ENCODE assay signal across 9 cellular contexts in the genomic region with DNA sequence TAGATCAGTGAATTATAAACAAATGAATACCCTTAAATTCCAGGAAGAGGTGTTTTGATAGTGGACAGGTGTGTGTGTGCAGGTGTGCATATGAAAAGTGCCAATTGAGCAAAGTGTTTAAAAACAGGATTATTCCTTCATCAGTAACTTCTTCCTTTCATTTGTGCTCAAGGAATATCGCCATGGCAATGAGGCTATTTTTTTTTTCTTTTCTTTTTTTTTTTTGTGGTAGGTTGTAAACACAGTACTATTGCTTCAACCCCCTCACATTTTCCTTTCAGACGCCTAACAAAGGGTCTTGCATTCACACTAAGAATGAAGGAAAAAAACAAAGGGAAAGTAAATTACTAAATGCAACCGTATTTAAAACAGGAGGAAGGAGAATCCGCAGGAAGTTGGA. TPM values are rescaled to one million over a fixed set of nuclear protein-coding genes. Genes with fewer than 3 reads are reported as not detected.
A peak's percentile ranks its signal among the peaks of the same experiment; 100 is the strongest.
DNase-seq lines count a peak whose midpoint lies in the region; ATAC-seq and TF ChIP-seq lines count a peak whose summit lies in the region.
"Had no signal": no experiment of that assay in that cellular context is flagged by ENCODE, and none has a peak within 500 bp of the region (broad histone marks: within the 10 kb centered on the region; RNA-seq: fewer than 3 reads in every experiment).

No MANE protein-coding gene starts in this region.

- TF ChIP-seq CTCF in spleen (IDR thresholded peaks at IDR 0.05 in 8 of 11, conservative IDR thresholded peaks at IDR 0.05 in 3 of 11) (no peak), CD14-positive monocyte (IDR thresholded peaks at IDR 0.05) (no peak)

- H3K4me1 ChIP-seq in HUES6 (ENCODE audit: control insufficient read depth, insufficient read depth, low read length) = peaks cover 27% of the 10 kb centered on the region
- peaks cover 21% of the 10 kb centered on the region for H3K4me1 ChIP-seq in iPS-18a (ENCODE audit: control insufficient read depth, low read depth, low read length)
- H3K4me1 ChIP-seq in spleen = peaks cover 27 to 69% (median 46%) of the 10 kb centered on the region in 6 donors

- peak overlapping the region; percentile 40 for H3K27ac Mint-ChIP-seq in activated T-helper 1 cell treated with anti-CD3 and anti-CD28 coated beads, Interleukin-12 subunit alpha, Interleukin-12 subunit beta, Interleukin-2, Interleukin-4 antibody, amounts not matched to agents 30 ng/mL and 10 ng/mL and 1 ng/mL, durations not matched to agents 14 hours and 24 hours and 36 hours
- H3K27ac Mint-ChIP-seq in CD14-positive monocyte = peak overlapping the region in 1 of 7 donors; percentile 97

- H3K27me3 Mint-ChIP-seq in activated T-helper 1 cell treated with anti-CD3 and anti-CD28 coated beads, Interleukin-12 subunit alpha, Interleukin-12 subunit beta, Interleukin-2, Interleukin-4 antibody, amounts not matched to agents 30 ng/mL and 10 ng/mL and 1 ng/mL, durations not matched to agents 14 hours and 24 hours and 36 hours (ENCODE audit: insufficient read depth) = no peaks in the 10 kb centered on the region
- peaks cover 0 to 2% (median 0%) of the 10 kb centered on the region in 3 donors for H3K27me3 Mint-ChIP-seq in CD14-positive monocyte (ENCODE audit: low read depth in 3 of 3)

- H3K9me3 ChIP-seq in HUES6 (ENCODE audit: control insufficient read depth, insufficient read depth, low read depth, low read length) (no peaks in the 10 kb centered on the region), iPS-18a (ENCODE audit: control insufficient read depth, low read depth, low read length) (no peaks in the 10 kb centered on the region), spleen (no peaks in the 10 kb centered on the region)

- no peak for DNase-seq in activated T-helper 1 cell treated with anti-CD3 and anti-CD28 coated beads, Interleukin-12 subunit alpha, Interleukin-12 subunit beta, Interleukin-2, Interleukin-4 antibody, amounts not matched to agents 30 ng/mL and 10 ng/mL and 1 ng/mL, durations not matched to agents 14 hours and 24 hours and 36 hours (ENCODE audit: low spot score)
- DNase-seq in spleen = no peak
- DNase-seq in SW 1271 (lab: John Stamatoyannopoulos, UW) = no peak
- DNase-seq in CD14-positive monocyte (ENCODE audit: low spot score) = no peak
- DNase-seq: activated CD4-positive, alpha-beta T cell treated with anti-CD3 and anti-CD28 coated beads for 48 hours had no signal

- 72 to 88% (median 73%) methylated on average over 4 of the region's 4 CpGs for WGBS in spleen, 5 donors

- H3K9ac ChIP-seq in HUES6 (ENCODE audit: low read length) = no peak overlapping the region
- H3K9ac ChIP-seq in iPS-18a (ENCODE audit: low read length) = peak overlapping the region; percentile 6

- ATAC-seq in GM19467 (IDR thresholded peaks at IDR 0.05; ENCODE audit: unreplicated experiment) = no peak
- no peak for ATAC-seq in GM19328 (IDR thresholded peaks at IDR 0.05; ENCODE audit: unreplicated experiment)

- H3K4me3 ChIP-seq in HUES6 (ENCODE audit: low read depth, low read length) = no peak overlapping the region
- H3K4me3 ChIP-seq in iPS-18a (ENCODE audit: low read length) = no peak overlapping the region
- H3K4me3 ChIP-seq in spleen = no peak overlapping the region

- H3K36me3 ChIP-seq in HUES6 (ENCODE audit: control insufficient read depth, insufficient read depth, low read length) (no peaks in the 10 kb centered on the region), iPS-18a (ENCODE audit: control insufficient read depth, low read depth, low read length) (no peaks in the 10 kb centered on the region), spleen (no peaks in the 10 kb centered on the region)

- intact Hi-C loops in activated T-helper 1 cell treated with anti-CD3 and anti-CD28 coated beads, Interleukin-12 subunit alpha, Interleukin-12 subunit beta, Interleukin-2, Interleukin-4 antibody, amounts not matched to agents 30 ng/mL and 10 ng/mL and 1 ng/mL, durations not matched to agents 14 hours and 24 hours and 36 hours (cut with micrococcal nuclease) = loop anchor here (10.0 kb wide), 1 partner anchor 331 kb away; a partner anchor contains a TSS
- intact Hi-C loops in spleen (cut with DNase I; ENCODE audit: low total_unique reads) (loop anchor here (10.0 kb wide), 1 partner anchor 91 kb away; a partner anchor contains a TSS), CD14-positive monocyte (cut with micrococcal nuclease) (no loop called here)

- H3K27ac ChIP-seq in HUES6 (ENCODE audit: low read depth, low read length) = peak overlapping the region; percentile 29; the same call in 1 of the 2 replicates
- H3K27ac ChIP-seq in iPS-18a (ENCODE audit: low read length) = peak overlapping the region; percentile 25
- H3K27ac ChIP-seq in spleen = peak overlapping the region in 7 of 8 donors; percentile 92 to 98 (median 95)

- H3K27me3 ChIP-seq in HUES6 (ENCODE audit: control insufficient read depth, insufficient read depth, low read length) = no peaks in the 10 kb centered on the region
- no peaks in the 10 kb centered on the region for H3K27me3 ChIP-seq in iPS-18a (ENCODE audit: control insufficient read depth, insufficient read depth, low read length)
- H3K27me3 ChIP-seq in spleen (replicated peaks in 1 of 7) = no peaks in the 10 kb centered on the region

- H3K9me3 Mint-ChIP-seq in activated T-helper 1 cell treated with anti-CD3 and anti-CD28 coated beads, Interleukin-12 subunit alpha, Interleukin-12 subunit beta, Interleukin-2, Interleukin-4 antibody, amounts not matched to agents 30 ng/mL and 10 ng/mL and 1 ng/mL, durations not matched to agents 14 hours and 24 hours and 36 hours = no peaks in the 10 kb centered on the region
- H3K9me3 Mint-ChIP-seq in CD14-positive monocyte = peaks cover 0 to 2% (median 0%) of the 10 kb centered on the region in 7 donors

- H3K36me3 Mint-ChIP-seq in activated T-helper 1 cell treated with anti-CD3 and anti-CD28 coated beads, Interleukin-12 subunit alpha, Interleukin-12 subunit beta, Interleukin-2, Interleukin-4 antibody, amounts not matched to agents 30 ng/mL and 10 ng/mL and 1 ng/mL, durations not matched to agents 14 hours and 24 hours and 36 hours (ENCODE audit: low read depth) = peaks cover 9% of the 10 kb centered on the region
- no peaks in the 10 kb centered on the region for H3K36me3 Mint-ChIP-seq in CD14-positive monocyte

- no peak for TF ChIP-seq POLR2A in spleen (IDR thresholded peaks at IDR 0.05)

- H3K4me1 Mint-ChIP-seq in activated T-helper 1 cell treated with anti-CD3 and anti-CD28 coated beads, Interleukin-12 subunit alpha, Interleukin-12 subunit beta, Interleukin-2, Interleukin-4 antibody, amounts not matched to agents 30 ng/mL and 10 ng/mL and 1 ng/mL, durations not matched to agents 14 hours and 24 hours and 36 hours (ENCODE audit: low read depth) = peaks cover 49% of the 10 kb centered on the region
- peaks cover 58% of the 10 kb centered on the region for H3K4me1 Mint-ChIP-seq in CD14-positive monocyte

- H3K4me3 Mint-ChIP-seq in activated T-helper 1 cell treated with anti-CD3 and anti-CD28 coated beads, Interleukin-12 subunit alpha, Interleukin-12 subunit beta, Interleukin-2, Interleukin-4 antibody, amounts not matched to agents 30 ng/mL and 10 ng/mL and 1 ng/mL, durations not matched to agents 14 hours and 24 hours and 36 hours = peak overlapping the region; percentile 83
- no peak overlapping the region for H3K4me3 Mint-ChIP-seq in CD14-positive monocyte

RNA-seq across cellular contexts. Expression of a gene that starts 2.0 kb away (rescaled TPM):
- total RNA-seq in activated T-helper 1 cell treated with anti-CD3 and anti-CD28 coated beads, Interleukin-12 subunit alpha, Interleukin-12 subunit beta, Interleukin-2, Interleukin-4 antibody, amounts not matched to agents 30 ng/mL and 10 ng/mL and 1 ng/mL, durations not matched to agents 14 hours and 24 hours and 36 hours = 152 and 155 TPM in 2 replicates
- 100 to 1,000 TPM in 1 of 7 donors, 10 to 100 TPM in 6; 40.4 to 372 (median 48.3) TPM for total RNA-seq in spleen
- polyA plus RNA-seq in spleen (10 to 100 TPM in 1 of 3 donors, 1 to 10 TPM in 2; 7.4 to 20.6 (median 8.7) TPM), CD14-positive monocyte (1 to 10 TPM; 3.4 to 4.8 TPM)

RNA-seq across cellular contexts. Expression of a gene that starts 10.2 kb away (rescaled TPM):
- total RNA-seq in activated T-helper 1 cell treated with anti-CD3 and anti-CD28 coated beads, Interleukin-12 subunit alpha, Interleukin-12 subunit beta, Interleukin-2, Interleukin-4 antibody, amounts not matched to agents 30 ng/mL and 10 ng/mL and 1 ng/mL, durations not matched to agents 14 hours and 24 hours and 36 hours = 173 and 175 TPM in 2 replicates
- total RNA-seq in spleen = 100 to 1,000 TPM in 6 of 7 donors, 10 to 100 TPM in 1; 97.7 to 384 (median 127) TPM
- polyA plus RNA-seq in spleen (10 to 100 TPM; 16.4 to 58.5 (median 27.7) TPM), CD14-positive monocyte (100 to 1,000 TPM; 144 to 215 TPM)

RNA-seq across cellular contexts. Expression of a gene that starts 10.5 kb away (rescaled TPM):
- 2.2 and 2.9 TPM in 2 replicates for total RNA-seq in activated T-helper 1 cell treated with anti-CD3 and anti-CD28 coated beads, Interleukin-12 subunit alpha, Interleukin-12 subunit beta, Interleukin-2, Interleukin-4 antibody, amounts not matched to agents 30 ng/mL and 10 ng/mL and 1 ng/mL, durations not matched to agents 14 hours and 24 hours and 36 hours
- total RNA-seq in spleen = 1 to 10 TPM; 2.6 to 3.7 (median 3.1) TPM
- polyA plus RNA-seq in spleen = 1 to 10 TPM in 2 of 3 donors, under 1 TPM in 1; 0.93 to 1.9 (median 1.0) TPM
- under 1 TPM; 0.53 to 0.55 TPM for polyA plus RNA-seq in CD14-positive monocyte

RNA-seq across cellular contexts. Expression of a gene that starts 18.8 kb away (rescaled TPM):
- 136 and 137 TPM in 2 replicates for total RNA-seq in activated T-helper 1 cell treated with anti-CD3 and anti-CD28 coated beads, Interleukin-12 subunit alpha, Interleukin-12 subunit beta, Interleukin-2, Interleukin-4 antibody, amounts not matched to agents 30 ng/mL and 10 ng/mL and 1 ng/mL, durations not matched to agents 14 hours and 24 hours and 36 hours
- total RNA-seq in spleen = 10 to 100 TPM; 35.9 to 54.4 (median 42.9) TPM
- polyA plus RNA-seq in spleen = 10 to 100 TPM; 74.5 to 98.9 (median 80.4) TPM
- 10 to 100 TPM; 40.0 to 41.0 TPM for polyA plus RNA-seq in CD14-positive monocyte

RNA-seq across cellular contexts. Expression of a gene that starts 30.0 kb away (rescaled TPM):
- 150 and 161 TPM in 2 replicates for total RNA-seq in activated T-helper 1 cell treated with anti-CD3 and anti-CD28 coated beads, Interleukin-12 subunit alpha, Interleukin-12 subunit beta, Interleukin-2, Interleukin-4 antibody, amounts not matched to agents 30 ng/mL and 10 ng/mL and 1 ng/mL, durations not matched to agents 14 hours and 24 hours and 36 hours
- total RNA-seq in spleen = 10 to 100 TPM; 32.4 to 97.3 (median 62.5) TPM
- polyA plus RNA-seq in spleen (10 to 100 TPM; 31.1 to 49.0 (median 38.3) TPM), CD14-positive monocyte (10 to 100 TPM; 27.3 to 28.9 TPM)

Comparison
In these comparisons a context has a peak if more than half of its experiments do, and no peak if none do; other contexts are left out.
1. H3K27ac ChIP-seq: peak in every context shown above with its lines; median percentile 95 in spleen; 29 in HUES6; 25 in iPS-18a.
2. intact Hi-C loops: an anchor here in activated T-helper 1 cell treated with anti-CD3 and anti-CD28 coated beads, Interleukin-12 subunit alpha, Interleukin-12 subunit beta, Interleukin-2, Interleukin-4 antibody, amounts not matched to agents 30 ng/mL and 10 ng/mL and 1 ng/mL, durations not matched to agents 14 hours and 24 hours and 36 hours (10.0 kb wide) and spleen (10.0 kb wide); none called in CD14-positive monocyte.